ENCODE assay signal across 38 cellular contexts in the genomic region with DNA sequence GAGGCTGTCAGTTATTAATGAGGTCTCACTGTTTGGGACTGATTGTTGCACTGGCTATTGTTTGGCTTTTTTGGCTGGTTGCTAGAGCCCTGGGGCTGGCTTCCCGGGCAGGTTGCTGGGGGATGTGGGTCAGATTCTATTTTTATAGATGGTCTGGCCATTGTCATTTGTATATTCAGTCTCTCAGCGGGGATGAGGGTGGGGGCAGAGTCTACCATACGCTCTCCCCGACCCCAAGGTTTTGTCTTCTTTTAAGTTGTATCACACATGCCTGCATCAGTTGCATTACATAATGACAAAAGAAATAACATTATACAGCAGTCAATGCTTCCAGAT.
"Had no signal": no experiment of that assay in that cellular context is flagged by ENCODE, and none has a peak within 500 bp of the region (broad histone marks: within the 10 kb centered on the region; RNA-seq: fewer than 3 reads in every experiment).

No MANE protein-coding gene starts in this region.

- H3K4me3 Mint-ChIP-seq: activated naive CD8-positive, alpha-beta T cell; naive B cell; nephron progenitor cell; stimulated activated memory B cell treated with anti-CD40 and anti-IgM and Interleukin-4, amounts not matched to agents 10 μg/mL and 1 μg/mL and 100 μg/mL, for 72 hours; stimulated activated naive CD8-positive, alpha-beta T cell treated with anti-CD3 and anti-CD28 coated beads, Interleukin-15, amount 100 ng/mL, for 72 hours; T-helper 1 cell treated with Interleukin-12 subunit alpha and Interleukin-12 subunit beta and Interleukin-4 antibody, amounts not matched to agents 30 μg/mL and 1 μg/mL, for 36 hours had no signal

- ATAC-seq: activated CD4-positive, CD25-positive, alpha-beta regulatory T cell treated with anti-CD3 and anti-CD28 coated beads, Interleukin-2, amount 50 U/mL, for 24 hours; body of pancreas; gastrocnemius medialis; mucosa of descending colon; stimulated activated memory B cell treated with anti-CD40 and anti-IgM and Interleukin-4, amounts not matched to agents 10 μg/mL and 1 μg/mL and 100 μg/mL, for 72 hours; stimulated activated naive CD8-positive, alpha-beta T cell treated with anti-CD3 and anti-CD28 coated beads, Interleukin-15, amount 100 ng/mL, for 72 hours; upper lobe of right lung had no signal

- H3K4me1 Mint-ChIP-seq: naive B cell; stimulated activated memory B cell treated with anti-CD40 and anti-IgM and Interleukin-4, amounts not matched to agents 10 μg/mL and 1 μg/mL and 100 μg/mL, for 72 hours had no signal

- DNase-seq: activated CD4-positive, alpha-beta T cell treated with anti-CD3 and anti-CD28 coated beads for 48 hours; activated CD4-positive, alpha-beta T cell treated with anti-CD3 and anti-CD28 coated beads, Interleukin-2, amount 50 U/mL, for 48 hours; activated CD8-positive, alpha-beta memory T cell treated with anti-CD3 and anti-CD28 coated beads for 24 hours; activated effector memory CD4-positive, alpha-beta T cell treated with Interleukin-2 at 50 U/mL for 16 hours; activated naive CD4-positive, alpha-beta T cell treated with Interleukin-2 at 50 U/mL for 16 hours; aorta; body of pancreas; cerebellar nuclear complex; colonic mucosa; effector CD8-positive, alpha-beta T cell; gastrocnemius medialis; glutamatergic neuron; hippocampal formation; mesendoderm; mucosa of descending colon; naive B cell; nephron progenitor cell; ovary; retina; stimulated activated CD4-positive, alpha-beta T cell treated with anti-CD3 and anti-CD28 coated beads, Interleukin-1b, Interleukin-23, amount 100 ng/mL, for 48 hours; stimulated activated CD4-positive, alpha-beta T cell treated with anti-CD3 and anti-CD28 coated beads, Interleukin-4, amount 100 ng/mL, for 4 hours; stimulated activated CD8-positive, alpha-beta memory T cell treated with anti-CD3 and anti-CD28 coated beads, Interleukin-4, amount 100 ng/mL, for 48 hours; stimulated activated naive CD8-positive, alpha-beta T cell treated with anti-CD3 and anti-CD28 coated beads, Interleukin-15, amount 100 ng/mL, for 72 hours; substantia nigra; SW 1271; T-helper 9 cell; thyroid gland; upper lobe of right lung had no signal

- H3K9me3 Mint-ChIP-seq: nephron progenitor cell; stimulated activated memory B cell treated with anti-CD40 and anti-IgM and Interleukin-4, amounts not matched to agents 10 μg/mL and 1 μg/mL and 100 μg/mL, for 72 hours; stimulated activated naive CD8-positive, alpha-beta T cell treated with anti-CD3 and anti-CD28 coated beads, Interleukin-15, amount 100 ng/mL, for 72 hours; T-helper 1 cell treated with Interleukin-12 subunit alpha and Interleukin-12 subunit beta and Interleukin-4 antibody, amounts not matched to agents 30 μg/mL and 1 μg/mL, for 36 hours had no signal

- H3K36me3 ChIP-seq: colonic mucosa, gastrocnemius medialis, neutrophil, ovary, thyroid gland, upper lobe of right lung had no signal

- H3K27ac ChIP-seq: body of pancreas, colonic mucosa, epithelial cell of prostate, gastrocnemius medialis, neutrophil, ovary, thyroid gland, upper lobe of right lung, VCaP had no signal

- H3K4me1 ChIP-seq: colonic mucosa, thyroid gland, upper lobe of right lung had no signal

- H3K36me3 Mint-ChIP-seq: activated naive CD8-positive, alpha-beta T cell; naive B cell; stimulated activated memory B cell treated with anti-CD40 and anti-IgM and Interleukin-4, amounts not matched to agents 10 μg/mL and 1 μg/mL and 100 μg/mL, for 72 hours had no signal

- H3K27ac Mint-ChIP-seq: activated naive CD8-positive, alpha-beta T cell; nephron progenitor cell; progenitor cell of endocrine pancreas; stimulated activated memory B cell treated with anti-CD40 and anti-IgM and Interleukin-4, amounts not matched to agents 10 μg/mL and 1 μg/mL and 100 μg/mL, for 72 hours; stimulated activated naive CD8-positive, alpha-beta T cell treated with anti-CD3 and anti-CD28 coated beads, Interleukin-15, amount 100 ng/mL, for 72 hours; T-helper 1 cell treated with Interleukin-12 subunit alpha and Interleukin-12 subunit beta and Interleukin-4 antibody, amounts not matched to agents 30 μg/mL and 1 μg/mL, for 36 hours had no signal

- H3K27me3 Mint-ChIP-seq: progenitor cell of endocrine pancreas; stimulated activated memory B cell treated with anti-CD40 and anti-IgM and Interleukin-4, amounts not matched to agents 10 μg/mL and 1 μg/mL and 100 μg/mL, for 72 hours; stimulated activated naive CD8-positive, alpha-beta T cell treated with anti-CD3 and anti-CD28 coated beads, Interleukin-15, amount 100 ng/mL, for 72 hours had no signal

- H3K27me3 ChIP-seq: body of pancreas, colonic mucosa, gastrocnemius medialis, neutrophil, ovary, thyroid gland, upper lobe of right lung had no signal

- H3K4me3 ChIP-seq: body of pancreas, colonic mucosa, gastrocnemius medialis, lung, mucosa of descending colon, ovary, smooth muscle cell, thyroid gland, upper lobe of right lung had no signal

- H3K9me3 ChIP-seq: body of pancreas, colonic mucosa, gastrocnemius medialis, mucosa of descending colon, neutrophil, ovary, thyroid gland, upper lobe of right lung had no signal
